In the genomic region with DNA sequence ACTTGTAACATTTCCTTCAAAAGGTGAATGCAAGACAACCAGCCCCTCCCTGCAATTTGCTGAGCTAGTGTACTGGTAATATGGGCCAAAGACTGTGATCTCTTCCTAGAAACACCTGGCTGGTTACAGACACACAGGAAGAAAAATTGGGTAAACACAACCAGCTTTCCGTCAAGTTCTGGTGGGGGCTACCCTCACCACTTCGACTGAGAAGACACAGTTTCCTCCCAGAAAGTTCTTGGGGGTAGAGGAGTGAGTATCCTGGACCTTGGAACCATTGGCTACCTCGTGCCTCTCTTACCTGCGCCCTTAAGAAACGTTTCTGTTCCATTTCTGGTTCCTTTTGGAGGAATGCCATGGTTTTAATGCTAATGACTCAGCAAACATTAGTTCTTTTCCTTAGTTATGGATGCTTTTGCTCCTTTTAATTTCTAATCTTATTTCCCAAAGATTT, we compare ENCODE assay signal across 1 cellular context.
TF ChIP-seq lines count a peak whose summit lies in the region.

No MANE protein-coding gene starts in this region.

TF ChIP-seq in HEK293T, 16 proteins besides CTCF, POLR2A, EP300 and RAD21 (continued from another document):
- TF ChIP-seq L3MBTL2 (conservative IDR thresholded peaks at IDR 0.05), result no peak
- no peak for TF ChIP-seq NFRKB (IDR thresholded peaks at IDR 0.05)
- TF ChIP-seq SP1 (IDR thresholded peaks at IDR 0.05), result no peak
- TF ChIP-seq ZNF384 (IDR thresholded peaks at IDR 0.05), result no peak
- no peak for TF ChIP-seq FOXM1 (IDR thresholded peaks at IDR 0.05; ENCODE audit: borderline replicate concordance)
- no peak for TF ChIP-seq HDGF (IDR thresholded peaks at IDR 0.05; ENCODE audit: borderline replicate concordance)
- no peak for TF ChIP-seq LEF1 (IDR thresholded peaks at IDR 0.05; ENCODE audit: borderline replicate concordance)
- TF ChIP-seq ARNT (IDR thresholded peaks at IDR 0.05), result no peak
- TF ChIP-seq ELF4 (IDR thresholded peaks at IDR 0.05), result no peak
- no peak for TF ChIP-seq FOXA1 (IDR thresholded peaks at IDR 0.05)
- TF ChIP-seq TARDBP (IDR thresholded peaks at IDR 0.05), result no peak
- no peak for TF ChIP-seq BHLHE40 (IDR thresholded peaks at IDR 0.05; ENCODE audit: borderline replicate concordance)
TF ChIP-seq in HEK293T: peak in this region for 0.
